ENCODE assay signal across 1 cellular context in genomic region chr11:68351450-68352275, GRCh38.
TF ChIP-seq lines count a peak whose summit lies in the region.

No MANE protein-coding gene starts in this region.

TF ChIP-seq in H1, 55 proteins besides CTCF, POLR2A, EP300 and RAD21:
- TF ChIP-seq RXRA (IDR thresholded peaks at IDR 0.05; ENCODE audit: insufficient read depth, low read depth, low read length) (no peak), BCL11A (IDR thresholded peaks at IDR 0.05; ENCODE audit: low read depth in 2 of 2, low read length in 2 of 2) (no peak), HDAC2 (IDR thresholded peaks at IDR 0.05; ENCODE audit: borderline replicate concordance in 1 of 2, low read depth in 2 of 2, low read length in 2 of 2) (no peak), RBBP5 (IDR thresholded peaks at IDR 0.05; ENCODE audit: borderline replicate concordance, low read depth, low read length) (no peak), RNF2 (IDR thresholded peaks at IDR 0.05; ENCODE audit: borderline replicate concordance, low read depth, low read length, missing control alignments, poor library complexity, severe bottlenecking) (no peak), SAP30 (IDR thresholded peaks at IDR 0.05; ENCODE audit: insufficient read depth, insufficient replicate concordance, low read length) (no peak), BRCA1 (IDR thresholded peaks at IDR 0.05; ENCODE audit: low read depth, low read length) (no peak)
